11 cellular contexts compared by ENCODE assay signal in genomic region chr9:16867571-16868311, GRCh38. TPM values are rescaled to one million over a fixed set of nuclear protein-coding genes. Genes with fewer than 3 reads are reported as not detected.
DNase-seq lines count a peak whose midpoint lies in the region; ATAC-seq lines count a peak whose summit lies in the region.
"Had no signal": no experiment of that assay in that cellular context is flagged by ENCODE, and none has a peak within 500 bp of the region (broad histone marks: within the 10 kb centered on the region; RNA-seq: fewer than 3 reads in every experiment).

No MANE protein-coding gene starts in this region.

- no peak overlapping the region for H3K18ac ChIP-seq in trophoblast cell (ENCODE audit: low read length)

- no peak overlapping the region for H4K91ac ChIP-seq in trophoblast cell (ENCODE audit: low read depth, low read length)

- H3K4ac ChIP-seq in trophoblast cell (ENCODE audit: low read depth, low read length) = no peak overlapping the region

- H3K14ac ChIP-seq in trophoblast cell (ENCODE audit: low read length) = no peak overlapping the region

- H4K8ac ChIP-seq in trophoblast cell (ENCODE audit: low read depth, low read length) = no peak overlapping the region

- H3K23ac ChIP-seq in trophoblast cell (ENCODE audit: low read length) = no peak overlapping the region

- peak overlapping the region; percentile 58 for H3K4me2 ChIP-seq in trophoblast cell (ENCODE audit: low read length)

- no peaks in the 10 kb centered on the region for H3K36me3 ChIP-seq in SK-N-MC (ENCODE audit: insufficient read depth, low read length)
- H3K36me3 ChIP-seq in trophoblast cell (ENCODE audit: control insufficient read depth in 1 of 2, insufficient read depth in 2 of 2, low read length in 2 of 2) = no peaks in the 10 kb centered on the region

- H3K79me1 ChIP-seq in trophoblast cell (ENCODE audit: low read length) = peaks cover 21% of the 10 kb centered on the region

- H3K9me3 ChIP-seq in SK-N-MC (ENCODE audit: low read depth, low read length) (no peaks in the 10 kb centered on the region), trophoblast cell (ENCODE audit: insufficient read depth, low read depth, low read length) (no peaks in the 10 kb centered on the region)

- H4K12ac ChIP-seq in trophoblast cell (ENCODE audit: low read depth, low read length) = no peak overlapping the region

- no peak for ATAC-seq in GM21723 (IDR thresholded peaks at IDR 0.05; ENCODE audit: unreplicated experiment)
- ATAC-seq in GM19452 (IDR thresholded peaks at IDR 0.05; ENCODE audit: unreplicated experiment) = no peak
- ATAC-seq: activated CD4-positive, CD25-positive, alpha-beta regulatory T cell treated with anti-CD3 and anti-CD28 coated beads, Interleukin-2, amount 50 U/mL, for 24 hours had no signal

- no peak overlapping the region for H2BK120ac ChIP-seq in trophoblast cell (ENCODE audit: insufficient read depth, low read length, poor library complexity)

- DNase-seq in Daoy (ENCODE audit: low read depth) (peak; percentile 49), SK-N-MC (ENCODE audit: low read depth, low spot score) (no peak), glomerular visceral epithelial cell (ENCODE audit: extremely low spot score) (peak; percentile 60), trophoblast cell (peak; percentile 65 to 88), NCI-H2227 (lab: John Stamatoyannopoulos, UW; ENCODE audit: unreplicated experiment) (no peak)
- DNase-seq in activated CD4-positive, alpha-beta T cell treated with anti-CD3 and anti-CD28 coated beads for 4 hours = no peak
- DNase-seq: DMS79 treated with DMSO at 0.1 percent for 48 hours, MM.1S had no signal

- H3K4me3 ChIP-seq in SK-N-MC = peak overlapping the region; percentile 92
- no peak overlapping the region for H3K4me3 ChIP-seq in trophoblast cell (ENCODE audit: low read depth, low read length)

- H3K27ac ChIP-seq in SK-N-MC (peak overlapping the region; percentile 80), trophoblast cell (ENCODE audit: low read depth, low read length) (peak overlapping the region; percentile 86)

- no peak overlapping the region for H2AK5ac ChIP-seq in trophoblast cell (ENCODE audit: low read length)

- no CpG with 5 or more reads among the region's 10 CpGs for WGBS in trophoblast cell (ENCODE audit: extremely low coverage, insufficient coverage, insufficient read length)

- H3K27me3 ChIP-seq in trophoblast cell (ENCODE audit: insufficient read depth, low read length) = no peaks in the 10 kb centered on the region

- H2AFZ ChIP-seq in trophoblast cell (ENCODE audit: insufficient read depth, low read length, poor library complexity) = no peak overlapping the region

- peak overlapping the region; percentile 46 for H2BK5ac ChIP-seq in trophoblast cell (ENCODE audit: low read depth, low read length, poor library complexity)

- no peak overlapping the region for H2BK12ac ChIP-seq in trophoblast cell (ENCODE audit: low read length)

- H3K9ac ChIP-seq in SK-N-MC (ENCODE audit: insufficient read length) (no peak overlapping the region), trophoblast cell (ENCODE audit: low read length) (no peak overlapping the region)

- H3K79me2 ChIP-seq in trophoblast cell (ENCODE audit: control insufficient read depth, insufficient read depth, low read length, poor library complexity) = peaks cover 8% of the 10 kb centered on the region

- H3K4me1 ChIP-seq in trophoblast cell (ENCODE audit: control insufficient read depth in 1 of 2, insufficient read depth in 2 of 2, low read length in 2 of 2) = peaks cover 0 to 6% of the 10 kb centered on the region in 2 experiments

RNA-seq across cellular contexts. Expression of gene BNC2, which starts 2.7 kb away (rescaled TPM):
- 4.2 and 6.7 TPM in 2 replicates for total RNA-seq in Daoy (2014; rRNA removed; shearing (Covaris generic))
- 4.4 and 5.2 TPM in 2 replicates for polyA plus RNA-seq in trophoblast cell (2013)

Comparison
In these comparisons a context has a peak if more than half of its experiments do, and no peak if none do; other contexts are left out.
1. DNase-seq: peak in Daoy (single experiment), glomerular visceral epithelial cell (single experiment) and trophoblast cell (2 of 2); none in SK-N-MC (single experiment), activated CD4-positive, alpha-beta T cell treated with anti-CD3 and anti-CD28 coated beads for 4 hours (0 of 2) and NCI-H2227 (single experiment).